In genomic region chr2:240437181-240437860, GRCh38 we compare ENCODE assay signal across 9 cellular contexts.
DNase-seq lines count a peak whose midpoint lies in the region; ATAC-seq lines count a peak whose summit lies in the region.
"Had no signal": no experiment of that assay in that cellular context is flagged by ENCODE, and none has a peak within 500 bp of the region (broad histone marks: within the 10 kb centered on the region; RNA-seq: fewer than 3 reads in every experiment).

No MANE protein-coding gene starts in this region.

- DNase-seq in stimulated activated naive CD8-positive, alpha-beta T cell treated with anti-CD3 and anti-CD28 coated beads, Interleukin-15, amount 100 ng/mL, for 72 hours: no peak
- DNase-seq in stimulated activated naive CD8-positive, alpha-beta T cell treated with anti-CD3 and anti-CD28 coated beads, Interleukin-15, Interleukin-2, amounts not matched to agents 100 U/mL and 50 U/mL, for 24 hours: no peak
- no peak for DNase-seq in effector memory CD8-positive, alpha-beta T cell
- no peak for DNase-seq in DMS153 treated with DMSO at 0.1 percent for 48 hours (lab: John Stamatoyannopoulos, UW; ENCODE audit: unreplicated experiment)
- no peak for DNase-seq in DMS53 (lab: John Stamatoyannopoulos, UW)
- no peak for DNase-seq in inferior parietal cortex (ENCODE audit: extremely low spot score)
- no peak for DNase-seq in central memory CD4-positive, alpha-beta T cell
- DNase-seq: DMS153 had no signal

- H3K9me3 Mint-ChIP-seq in stimulated activated naive CD8-positive, alpha-beta T cell treated with anti-CD3 and anti-CD28 coated beads, Interleukin-15, amount 100 ng/mL, for 72 hours: no peaks in the 10 kb centered on the region
- H3K9me3 Mint-ChIP-seq in effector memory CD8-positive, alpha-beta T cell: no peaks in the 10 kb centered on the region

- H3K27me3 Mint-ChIP-seq in stimulated activated naive CD8-positive, alpha-beta T cell treated with anti-CD3 and anti-CD28 coated beads, Interleukin-15, amount 100 ng/mL, for 72 hours: peaks cover 38% of the 10 kb centered on the region
- peaks cover 12 to 39% of the 10 kb centered on the region in 2 donors for H3K27me3 Mint-ChIP-seq in effector memory CD8-positive, alpha-beta T cell

- no peak for ATAC-seq in stimulated activated naive CD8-positive, alpha-beta T cell treated with anti-CD3 and anti-CD28 coated beads, Interleukin-15, amount 100 ng/mL, for 72 hours
- ATAC-seq in stimulated activated naive CD8-positive, alpha-beta T cell treated with anti-CD3 and anti-CD28 coated beads, Interleukin-15, Interleukin-2, amounts not matched to agents 100 U/mL and 50 U/mL, for 24 hours: no peak
- ATAC-seq in effector memory CD8-positive, alpha-beta T cell (replicated peaks): no peak

- H3K27me3 ChIP-seq in muscle layer of colon (ENCODE audit: control insufficient read depth in 1 of 2, insufficient read depth in 2 of 2, low read length in 2 of 2): peaks cover 0 to 8% of the 10 kb centered on the region in 2 donors

- no peaks in the 10 kb centered on the region for H3K36me3 ChIP-seq in muscle layer of colon (ENCODE audit: insufficient read depth, low read length)

- H3K27ac ChIP-seq in muscle layer of colon (ENCODE audit: low read depth, low read length): no peak overlapping the region

- peak overlapping the region; percentile 35 to 68 for H3K4me3 ChIP-seq in muscle layer of colon (ENCODE audit: low read depth in 1 of 2, low read length in 2 of 2)

- H3K4me3 Mint-ChIP-seq in stimulated activated naive CD8-positive, alpha-beta T cell treated with anti-CD3 and anti-CD28 coated beads, Interleukin-15, amount 100 ng/mL, for 72 hours: peak overlapping the region; percentile 29 to 48
- peak overlapping the region; percentile 33 to 48 for H3K4me3 Mint-ChIP-seq in effector memory CD8-positive, alpha-beta T cell

- H3K27ac Mint-ChIP-seq in stimulated activated naive CD8-positive, alpha-beta T cell treated with anti-CD3 and anti-CD28 coated beads, Interleukin-15, amount 100 ng/mL, for 72 hours: peak overlapping the region in 1 of 2 donors; percentile 63
- peak overlapping the region in 1 of 2 donors; percentile 26 for H3K27ac Mint-ChIP-seq in effector memory CD8-positive, alpha-beta T cell

- H3K9ac ChIP-seq in muscle layer of colon (ENCODE audit: low read length): no peak overlapping the region

- peaks cover 8% of the 10 kb centered on the region for H3K36me3 Mint-ChIP-seq in effector memory CD8-positive, alpha-beta T cell (ENCODE audit: insufficient read depth)

- H3K4me1 Mint-ChIP-seq in stimulated activated naive CD8-positive, alpha-beta T cell treated with anti-CD3 and anti-CD28 coated beads, Interleukin-15, amount 100 ng/mL, for 72 hours: peaks cover 32% of the 10 kb centered on the region
- peaks cover 4 to 11% of the 10 kb centered on the region in 2 donors for H3K4me1 Mint-ChIP-seq in effector memory CD8-positive, alpha-beta T cell (ENCODE audit: low read depth in 2 of 2)

- H3K9me3 ChIP-seq in muscle layer of colon (ENCODE audit: low read length): no peaks in the 10 kb centered on the region

- peaks cover 31% of the 10 kb centered on the region for H3K4me1 ChIP-seq in muscle layer of colon (ENCODE audit: insufficient read depth, low read length)
